ENCODE assay signal across 26 cellular contexts in genomic region chr10:89189211-89189734, GRCh38. TPM values are rescaled to one million over a fixed set of nuclear protein-coding genes. Genes with fewer than 3 reads are reported as not detected.
"Had no signal": no experiment of that assay in that cellular context is flagged by ENCODE, and none has a peak within 500 bp of the region (broad histone marks: within the 10 kb centered on the region; RNA-seq: fewer than 3 reads in every experiment).

No MANE protein-coding gene starts in this region.

- H3K79me2 ChIP-seq: parathyroid adenoma had no signal

- H3K9me3 ChIP-seq: ovary, psoas muscle, stomach, thoracic aorta, thyroid gland, tibial nerve, upper lobe of left lung, vagina had no signal

- H3K4me3 ChIP-seq: neural progenitor cell, ovary, psoas muscle, skin epidermis, stomach, thoracic aorta, thyroid gland, tibial nerve, upper lobe of left lung, vagina had no signal

- ATAC-seq: natural killer cell; psoas muscle; sciatic nerve; stimulated activated effector memory CD8-positive, alpha-beta T cell treated with anti-CD3 and anti-CD28 coated beads, Interleukin-12 subunit alpha, Interleukin-12 subunit beta, amount 100 ng/mL, for 72 hours; stimulated activated naive B cell treated with anti-CD40 and anti-IgM and Interleukin-4, amounts not matched to agents 10 μg/mL and 1 μg/mL and 100 μg/mL, for 72 hours had no signal

- DNase-seq: natural killer cell; occipital lobe; ovary; posterior cingulate gyrus; psoas muscle; right cardiac atrium; stimulated activated CD4-positive, alpha-beta T cell treated with anti-CD3 and anti-CD28 coated beads, Interleukin-15, amount 100 ng/mL, for 24 hours; stimulated activated CD4-positive, alpha-beta T cell treated with anti-CD3 and anti-CD28 coated beads, Interleukin-2, amount 100 ng/mL, for 24 hours; stimulated activated CD4-positive, alpha-beta T cell treated with anti-CD3 and anti-CD28 coated beads, Interleukin-2, amount 100 ng/mL, for 48 hours; stimulated activated CD4-positive, alpha-beta T cell treated with anti-CD3 and anti-CD28 coated beads, Interleukin-4, amount 100 ng/mL, for 24 hours; stimulated activated naive B cell treated with anti-CD40 and anti-IgM and Interleukin-4, amounts not matched to agents 10 μg/mL and 1 μg/mL and 100 μg/mL, for 72 hours; stimulated activated naive CD4-positive, alpha-beta T cell treated with Interleukin-2 at 50 U/mL for 16 hours; stomach; thyroid gland; trophoblast cell; upper lobe of left lung had no signal

- FAIRE-seq: urothelium cell line had no signal

- H3K27me3 ChIP-seq: neural progenitor cell, ovary, stomach, thyroid gland, tibial nerve, upper lobe of left lung, vagina had no signal

- H3K9ac ChIP-seq: neural progenitor cell, parathyroid adenoma had no signal

- H3K4me1 ChIP-seq: neural progenitor cell, parathyroid adenoma, psoas muscle, thyroid gland, tibial nerve, vagina had no signal

- H2AFZ ChIP-seq: neural progenitor cell, parathyroid adenoma had no signal

- H3K4me2 ChIP-seq: neural progenitor cell had no signal

- H3K36me3 ChIP-seq: neural progenitor cell, ovary, stomach, thoracic aorta, thyroid gland, tibial nerve, upper lobe of left lung, vagina had no signal

- H3K27ac ChIP-seq: neural progenitor cell, ovary, parathyroid adenoma, psoas muscle, skin epidermis, stomach, thoracic aorta, thyroid gland, tibial nerve, upper lobe of left lung, vagina had no signal

RNA-seq across cellular contexts. Expression of gene CH25H, which starts 17.8 kb away (rescaled TPM):
- total RNA-seq: progenitor cell of endocrine pancreas had no signal
